In genomic region chr4:6781561-6781960, GRCh38 we compare ENCODE assay signal across 8 cellular contexts. TPM values are rescaled to one million over a fixed set of nuclear protein-coding genes. Genes with fewer than 3 reads are reported as not detected.
DNase-seq lines count a peak whose midpoint lies in the region; ATAC-seq and TF ChIP-seq lines count a peak whose summit lies in the region.

No MANE protein-coding gene starts in this region.

- H3K27ac ChIP-seq in left lung: peak overlapping the region; percentile 86 to 99

- POLR2A ChIA-PET in activated CD4-positive, alpha-beta T cell treated with anti-CD3 and anti-CD28 coated beads for 36 hours (lab: Charles Lee): no interaction called here

- ATAC-seq in activated CD4-positive, alpha-beta T cell treated with anti-CD3 and anti-CD28 coated beads for 36 hours: no peak
- ATAC-seq in activated T-helper 17 cell treated with anti-CD3 and anti-CD28 coated beads, Interleukin-2, amount 50 U/mL, for 72 hours (replicated peaks): no peak
- ATAC-seq in left lung (no peak), HG02938 (IDR thresholded peaks at IDR 0.05; ENCODE audit: unreplicated experiment) (no peak), GM19467 (IDR thresholded peaks at IDR 0.05; ENCODE audit: unreplicated experiment) (no peak), HG02870 (IDR thresholded peaks at IDR 0.05; ENCODE audit: unreplicated experiment) (no peak)

- no peak for TF ChIP-seq CTCF in left lung (IDR thresholded peaks at IDR 0.05)

- peaks cover 57% of the 10 kb centered on the region for H3K4me1 Mint-ChIP-seq in activated CD4-positive, alpha-beta T cell treated with anti-CD3 and anti-CD28 coated beads for 36 hours
- H3K4me1 Mint-ChIP-seq in activated T-helper 17 cell treated with anti-CD3 and anti-CD28 coated beads, Interleukin-2, amount 50 U/mL, for 72 hours: peaks cover 24% of the 10 kb centered on the region

- peak overlapping the region; percentile 62 for H3K4me3 Mint-ChIP-seq in activated CD4-positive, alpha-beta T cell treated with anti-CD3 and anti-CD28 coated beads for 36 hours
- H3K4me3 Mint-ChIP-seq in activated T-helper 17 cell treated with anti-CD3 and anti-CD28 coated beads, Interleukin-2, amount 50 U/mL, for 72 hours: peak overlapping the region; percentile 68

- H3K27ac Mint-ChIP-seq in activated CD4-positive, alpha-beta T cell treated with anti-CD3 and anti-CD28 coated beads for 36 hours: peak overlapping the region; percentile 71
- H3K27ac Mint-ChIP-seq in activated T-helper 17 cell treated with anti-CD3 and anti-CD28 coated beads, Interleukin-2, amount 50 U/mL, for 72 hours: no peak overlapping the region

- CTCF ChIA-PET in activated CD4-positive, alpha-beta T cell treated with anti-CD3 and anti-CD28 coated beads for 36 hours (lab: Charles Lee): interaction anchor here (1.0 to 2.1 kb wide), 5 partner anchors 12 to 92 kb away, joined by 3 to 8 read pairs (median 3); partner anchors contain the start of gene BLOC1S4

- peaks cover 2% of the 10 kb centered on the region for H3K36me3 Mint-ChIP-seq in activated CD4-positive, alpha-beta T cell treated with anti-CD3 and anti-CD28 coated beads for 36 hours (ENCODE audit: low read depth)
- no peaks in the 10 kb centered on the region for H3K36me3 Mint-ChIP-seq in activated T-helper 17 cell treated with anti-CD3 and anti-CD28 coated beads, Interleukin-2, amount 50 U/mL, for 72 hours (ENCODE audit: low read depth)

- no peaks in the 10 kb centered on the region for H3K27me3 Mint-ChIP-seq in activated CD4-positive, alpha-beta T cell treated with anti-CD3 and anti-CD28 coated beads for 36 hours
- no peaks in the 10 kb centered on the region for H3K27me3 Mint-ChIP-seq in activated T-helper 17 cell treated with anti-CD3 and anti-CD28 coated beads, Interleukin-2, amount 50 U/mL, for 72 hours

- peaks cover 9 to 51% of the 10 kb centered on the region in 2 donors for H3K4me1 ChIP-seq in left lung

- no peaks in the 10 kb centered on the region for H3K9me3 Mint-ChIP-seq in activated CD4-positive, alpha-beta T cell treated with anti-CD3 and anti-CD28 coated beads for 36 hours (ENCODE audit: low read depth)
- no peaks in the 10 kb centered on the region for H3K9me3 Mint-ChIP-seq in activated T-helper 17 cell treated with anti-CD3 and anti-CD28 coated beads, Interleukin-2, amount 50 U/mL, for 72 hours

- H3K9me3 ChIP-seq in left lung: no peaks in the 10 kb centered on the region

- intact Hi-C loops in activated CD4-positive, alpha-beta T cell treated with anti-CD3 and anti-CD28 coated beads for 36 hours (cut with DNase I, micrococcal nuclease): loop anchor here (5.0 kb wide), 3 partner anchors 91 to 1661 kb away; partner anchors contain the start of genes ACOX3 (in 1 of the 2), TBC1D14 (in 1 of the 2) and TRMT44 (in 1 of the 2)
- intact Hi-C loops in left lung (cut with DNase I): loop anchor here in 1 of 2 donors (10.0 kb wide), 1 partner anchor 93 kb away; no protein-coding TSS in a partner anchor

- H3K36me3 ChIP-seq in left lung: peaks cover 0 to 1% of the 10 kb centered on the region in 2 donors

- DNase-seq in activated CD4-positive, alpha-beta T cell treated with anti-CD3 and anti-CD28 coated beads for 36 hours: no peak
- no peak for DNase-seq in activated CD4-positive, alpha-beta T cell treated with anti-CD3 and anti-CD28 coated beads, Interleukin-2, amount 50 U/mL, for 48 hours
- DNase-seq in left lung: no peak
- DNase-seq in superior temporal gyrus (ENCODE audit: extremely low spot score): peak; percentile 43

- H3K27me3 ChIP-seq in left lung: no peaks in the 10 kb centered on the region

- peak overlapping the region; percentile 67 to 73 for H3K4me3 ChIP-seq in left lung

RNA-seq across cellular contexts. Expression of gene KIAA0232, which starts 1.0 kb away (rescaled TPM):
- 10 to 100 TPM in 1 of 2 experiments, 1 to 10 TPM in 1; 9.4 to 13.1 TPM for total RNA-seq in activated CD4-positive, alpha-beta T cell treated with anti-CD3 and anti-CD28 coated beads for 36 hours
- total RNA-seq in activated T-helper 17 cell treated with anti-CD3 and anti-CD28 coated beads, Interleukin-2, amount 50 U/mL, for 72 hours: 10 to 100 TPM in 1 of 2 donors, 1 to 10 TPM in 1; 9.4 to 10.5 TPM
- total RNA-seq in left lung: 10 to 100 TPM; 24.3 to 28.6 TPM
